14 cellular contexts compared by ENCODE assay signal in the genomic region with DNA sequence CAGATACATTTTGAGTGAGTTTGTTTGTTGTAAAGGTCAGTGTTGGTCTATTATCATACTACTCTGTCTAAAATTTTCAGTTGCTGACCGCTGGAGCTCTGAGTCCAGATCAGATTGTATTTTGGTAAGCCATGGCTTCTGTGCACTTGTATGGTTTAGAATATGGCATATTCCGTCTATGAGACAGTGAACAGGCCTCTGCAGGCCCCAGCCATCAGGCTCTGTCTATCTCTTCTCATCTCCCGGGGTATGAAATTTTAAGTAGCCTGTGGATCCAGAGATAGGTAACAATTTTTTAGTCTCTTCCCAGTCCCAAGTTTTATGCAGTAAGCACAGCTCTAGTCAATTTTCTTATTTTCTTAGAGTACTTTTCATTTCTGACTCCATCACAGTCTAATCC.
"Had no signal": no experiment of that assay in that cellular context is flagged by ENCODE, and none has a peak within 500 bp of the region (broad histone marks: within the 10 kb centered on the region; RNA-seq: fewer than 3 reads in every experiment).

No MANE protein-coding gene starts in this region.

- H3K27me3 ChIP-seq: dorsolateral prefrontal cortex, esophagus muscularis mucosa, foreskin keratinocyte, gastroesophageal sphincter, heart left ventricle, hepatocyte had no signal

- H3K27ac ChIP-seq: coronary artery, dorsolateral prefrontal cortex, esophagus muscularis mucosa, foreskin keratinocyte, gastroesophageal sphincter, heart left ventricle, hepatocyte, lower lobe of right lung had no signal

- H3K4me3 ChIP-seq: coronary artery, dorsolateral prefrontal cortex, esophagus muscularis mucosa, gastroesophageal sphincter, heart left ventricle, hepatocyte, lower lobe of right lung had no signal

- H3K4me1 ChIP-seq: esophagus muscularis mucosa, foreskin keratinocyte, gastroesophageal sphincter, heart left ventricle, lower lobe of right lung had no signal

- DNase-seq: effector CD4-positive, alpha-beta T cell; effector memory CD4-positive, alpha-beta T cell; immature natural killer cell; kidney; left ventricle myocardium superior; lower lobe of right lung had no signal

- H3K79me2 ChIP-seq: hepatocyte had no signal

- H2AFZ ChIP-seq: hepatocyte had no signal

- H3K36me3 ChIP-seq: esophagus muscularis mucosa, gastroesophageal sphincter, heart left ventricle, lower lobe of right lung had no signal

- H3K4me2 ChIP-seq: hepatocyte had no signal

- H3K4me1 Mint-ChIP-seq: immature natural killer cell had no signal

- H3K27ac Mint-ChIP-seq: immature natural killer cell had no signal

- ATAC-seq: gastroesophageal sphincter, heart left ventricle, left colon, left ventricle myocardium superior had no signal

- H3K4me3 Mint-ChIP-seq: immature natural killer cell had no signal
